In genomic region chr12:49962861-49963765, GRCh38 we compare ENCODE assay signal across 9 cellular contexts. TPM values are rescaled to one million over a fixed set of nuclear protein-coding genes. Genes with fewer than 3 reads are reported as not detected.
DNase-seq lines count a peak whose midpoint lies in the region; ATAC-seq and TF ChIP-seq lines count a peak whose summit lies in the region.
"Had no signal": no experiment of that assay in that cellular context is flagged by ENCODE, and none has a peak within 500 bp of the region (broad histone marks: within the 10 kb centered on the region; RNA-seq: fewer than 3 reads in every experiment).

No MANE protein-coding gene starts in this region.

- peaks cover 24% of the 10 kb centered on the region for H3K4me1 ChIP-seq in RWPE2 (ENCODE audit: insufficient read depth, poor library complexity, severe bottlenecking)

- peak; percentile 69 for ATAC-seq in RWPE2 (ENCODE audit: low read depth)
- peak; percentile 39 to 73 for ATAC-seq in left cardiac atrium
- no peak for ATAC-seq in stimulated activated effector memory CD8-positive, alpha-beta T cell treated with anti-CD3 and anti-CD28 coated beads, Interleukin-12 subunit alpha, Interleukin-12 subunit beta, amount 100 ng/mL, for 72 hours
- ATAC-seq in HG02610 (IDR thresholded peaks at IDR 0.05; ENCODE audit: unreplicated experiment), result no peak
- ATAC-seq: GM12878 had no signal

- H3K36me3 ChIP-seq in RWPE2 (ENCODE audit: low read depth), result no peaks in the 10 kb centered on the region

- no peak overlapping the region for H3K27ac Mint-ChIP-seq in stimulated activated effector memory CD8-positive, alpha-beta T cell treated with anti-CD3 and anti-CD28 coated beads, Interleukin-12 subunit alpha, Interleukin-12 subunit beta, amount 100 ng/mL, for 72 hours

- intact Hi-C loops in left cardiac atrium (cut with DNase I), result no loop called here

- H3K9me3 Mint-ChIP-seq in stimulated activated effector memory CD8-positive, alpha-beta T cell treated with anti-CD3 and anti-CD28 coated beads, Interleukin-12 subunit alpha, Interleukin-12 subunit beta, amount 100 ng/mL, for 72 hours, result no peaks in the 10 kb centered on the region

- peak overlapping the region; percentile 21 for H3K4me3 Mint-ChIP-seq in stimulated activated effector memory CD8-positive, alpha-beta T cell treated with anti-CD3 and anti-CD28 coated beads, Interleukin-12 subunit alpha, Interleukin-12 subunit beta, amount 100 ng/mL, for 72 hours

- no peaks in the 10 kb centered on the region for H3K9me3 ChIP-seq in RWPE2 (ENCODE audit: severe bottlenecking)

- no peaks in the 10 kb centered on the region for H3K27me3 ChIP-seq in RWPE2 (ENCODE audit: insufficient read depth, poor library complexity, severe bottlenecking)

- H3K4me3 ChIP-seq in RWPE2 (ENCODE audit: severe bottlenecking), result no peak overlapping the region
- H3K4me3 ChIP-seq: GM12878 had no signal

- H3K36me3 Mint-ChIP-seq in stimulated activated effector memory CD8-positive, alpha-beta T cell treated with anti-CD3 and anti-CD28 coated beads, Interleukin-12 subunit alpha, Interleukin-12 subunit beta, amount 100 ng/mL, for 72 hours, result no peaks in the 10 kb centered on the region

- DNase-seq in HK-2 (ENCODE audit: unreplicated experiment), result peak; percentile 72
- peak; percentile 91 for DNase-seq in RWPE2 (ENCODE audit: low spot score)
- DNase-seq in left cardiac atrium, result peak; percentile 77
- no peak for DNase-seq in stimulated activated effector memory CD8-positive, alpha-beta T cell treated with anti-CD3 and anti-CD28 coated beads, Interleukin-12 subunit alpha, Interleukin-12 subunit beta, amount 100 ng/mL, for 72 hours (ENCODE audit: low spot score in 2 of 2)
- DNase-seq in KG1 (lab: John Stamatoyannopoulos, UW), result no peak
- no peak for DNase-seq in NCI-H2171 treated with DMSO at 0.1 percent for 48 hours (lab: John Stamatoyannopoulos, UW)

- H3K27ac ChIP-seq in RWPE2 (ENCODE audit: poor library complexity, severe bottlenecking), result no peak overlapping the region

- TF ChIP-seq CTCF in RWPE2 (IDR thresholded peaks at IDR 0.05; ENCODE audit: poor library complexity, severe bottlenecking), result no peak

- H3K4me1 Mint-ChIP-seq in stimulated activated effector memory CD8-positive, alpha-beta T cell treated with anti-CD3 and anti-CD28 coated beads, Interleukin-12 subunit alpha, Interleukin-12 subunit beta, amount 100 ng/mL, for 72 hours, result peaks cover 21% of the 10 kb centered on the region

RNA-seq across cellular contexts. Expression of gene AQP5, which starts 1.4 kb away (rescaled TPM):
- 1 to 10 TPM; 1.0 to 1.3 TPM for total RNA-seq in left cardiac atrium
- total RNA-seq: epithelial cell of proximal tubule, GM12878 had no signal

RNA-seq across cellular contexts. Expression of gene AQP6, which starts 9.6 kb away (rescaled TPM):
- total RNA-seq in left cardiac atrium, result under 1 TPM; 0.13 to 0.77 TPM
- total RNA-seq: epithelial cell of proximal tubule, GM12878 had no signal

RNA-seq across cellular contexts. Expression of gene AQP2, which starts 12.6 kb away (rescaled TPM):
- under 1 TPM; 0.09 to 0.24 TPM for total RNA-seq in left cardiac atrium
- total RNA-seq: epithelial cell of proximal tubule, GM12878 had no signal

RNA-seq across cellular contexts. Expression of gene FAIM2, which starts 59.4 kb away (rescaled TPM):
- total RNA-seq in left cardiac atrium, result 10 to 100 TPM in 1 of 2 donors, 1 to 10 TPM in 1; 6.4 to 25.9 TPM
- total RNA-seq: epithelial cell of proximal tubule, GM12878 had no signal

Comparison
In these comparisons a context has a peak if more than half of its experiments do, and no peak if none do; other contexts are left out.
1. DNase-seq: peak in HK-2 (single experiment), RWPE2 (single experiment) and left cardiac atrium (single experiment); none in stimulated activated effector memory CD8-positive, alpha-beta T cell treated with anti-CD3 and anti-CD28 coated beads, Interleukin-12 subunit alpha, Interleukin-12 subunit beta, amount 100 ng/mL, for 72 hours (0 of 2), KG1 (single experiment) and NCI-H2171 treated with DMSO at 0.1 percent for 48 hours (single experiment).
2. ATAC-seq: peak in RWPE2 (single experiment) and left cardiac atrium (2 of 2); none in stimulated activated effector memory CD8-positive, alpha-beta T cell treated with anti-CD3 and anti-CD28 coated beads, Interleukin-12 subunit alpha, Interleukin-12 subunit beta, amount 100 ng/mL, for 72 hours (single experiment) and HG02610 (single experiment).